1 cellular context compared by ENCODE assay signal in genomic region chr2:88042476-88042875, GRCh38.
TF ChIP-seq lines count a peak whose summit lies in the region.

No MANE protein-coding gene starts in this region.

TF ChIP-seq in HCT116, 20 proteins besides CTCF, POLR2A, EP300 and RAD21:
- TF ChIP-seq SIN3A (IDR thresholded peaks at IDR 0.05; ENCODE audit: low read depth) (no peak), ATF3 (IDR thresholded peaks at IDR 0.05) (no peak), SP1 (IDR thresholded peaks at IDR 0.05; ENCODE audit: low read depth) (no peak), ZFX (IDR thresholded peaks at IDR 0.05) (no peak), TCF7L2 (IDR thresholded peaks at IDR 0.05; ENCODE audit: borderline replicate concordance, extremely low read depth, insufficient read depth, insufficient read length) (no peak), ZNF274 (IDR thresholded peaks at IDR 0.05; ENCODE audit: low read depth, low read length) (no peak), SRF (IDR thresholded peaks at IDR 0.05; ENCODE audit: low read depth) (no peak), ELF1 (IDR thresholded peaks at IDR 0.05; ENCODE audit: borderline replicate concordance, low read depth) (no peak), POLR2AphosphoS5 (IDR thresholded peaks at IDR 0.05; ENCODE audit: low read depth, low read length) (no peak), YY1 (IDR thresholded peaks at IDR 0.05; ENCODE audit: extremely low read depth, insufficient replicate concordance, low read depth, low read length) (no peak), EZH2phosphoT487 (IDR thresholded peaks at IDR 0.05; ENCODE audit: borderline replicate concordance) (no peak), EGR1 (IDR thresholded peaks at IDR 0.05; ENCODE audit: low read depth) (no peak), CBX3 (IDR thresholded peaks at IDR 0.05; ENCODE audit: low read depth) (no peak), MAX (IDR thresholded peaks at IDR 0.05) (no peak)
